Comparison of ENCODE assay signal across 9 cellular contexts in genomic region chr1:2133879-2134215, GRCh38.
DNase-seq lines count a peak whose midpoint lies in the region; ATAC-seq and TF ChIP-seq lines count a peak whose summit lies in the region.
"Had no signal": no experiment of that assay in that cellular context is flagged by ENCODE, and none has a peak within 500 bp of the region (broad histone marks: within the 10 kb centered on the region; RNA-seq: fewer than 3 reads in every experiment).

No MANE protein-coding gene starts in this region.

- CTCF ChIA-PET in Caco-2 (lab: Charles Lee): no interaction called here

- intact Hi-C loops in Caco-2 (cut with micrococcal nuclease; ENCODE audit: unreplicated experiment): loop anchor here (2.0 kb wide), 1 partner anchor 41 kb away; no protein-coding TSS in a partner anchor
- intact Hi-C loops in left ventricle myocardium inferior (cut with micrococcal nuclease): no loop called here

- H3K9me3 Mint-ChIP-seq in Caco-2 (ENCODE audit: unreplicated experiment): no peaks in the 10 kb centered on the region
- H3K9me3 Mint-ChIP-seq: stimulated activated naive CD8-positive, alpha-beta T cell treated with anti-CD3 and anti-CD28 coated beads, Interleukin-15, Interleukin-2, amounts not matched to agents 100 ng/mL and 50 ng/mL, for 24 hours had no signal

- H3K27ac Mint-ChIP-seq in Caco-2 (ENCODE audit: unreplicated experiment): peak overlapping the region; percentile 88

- peaks cover 24% of the 10 kb centered on the region for H3K36me3 Mint-ChIP-seq in Caco-2 (ENCODE audit: insufficient read depth, unreplicated experiment)

- H3K27me3 Mint-ChIP-seq in Caco-2 (ENCODE audit: insufficient read depth, unreplicated experiment): no peaks in the 10 kb centered on the region
- H3K27me3 Mint-ChIP-seq: stimulated activated naive CD8-positive, alpha-beta T cell treated with anti-CD3 and anti-CD28 coated beads, Interleukin-15, Interleukin-2, amounts not matched to agents 100 ng/mL and 50 ng/mL, for 24 hours had no signal

- H3K27ac ChIP-seq in VCaP: peak overlapping the region; percentile 60
- H3K27ac ChIP-seq in left ventricle myocardium inferior (replicated peaks): peak overlapping the region; percentile 86
- peak overlapping the region; percentile 97 for H3K27ac ChIP-seq in rectal smooth muscle tissue (ENCODE audit: low read depth, low read length)

- H3K4me3 Mint-ChIP-seq in Caco-2 (ENCODE audit: unreplicated experiment): peak overlapping the region; percentile 64

- H3K4me1 ChIP-seq in Caco-2: peaks cover 50% of the 10 kb centered on the region
- H3K4me1 ChIP-seq in left ventricle myocardium inferior: peaks cover 41% of the 10 kb centered on the region
- peaks cover 25% of the 10 kb centered on the region for H3K4me1 ChIP-seq in rectal smooth muscle tissue (ENCODE audit: control insufficient read depth, insufficient read depth, low read length)

- no peak for ATAC-seq in GM19463 (IDR thresholded peaks at IDR 0.05; ENCODE audit: unreplicated experiment)
- ATAC-seq in GM18517 (IDR thresholded peaks at IDR 0.05; ENCODE audit: unreplicated experiment): no peak

- no peaks in the 10 kb centered on the region for H3K27me3 ChIP-seq in Caco-2 (replicated peaks; ENCODE audit: control insufficient read depth, insufficient read depth, low read length)
- no peaks in the 10 kb centered on the region for H3K27me3 ChIP-seq in left ventricle myocardium inferior (ENCODE audit: low read depth)
- no peaks in the 10 kb centered on the region for H3K27me3 ChIP-seq in rectal smooth muscle tissue (ENCODE audit: control insufficient read depth, insufficient read depth, low read length)

- TF ChIP-seq CTCF in Caco-2 (IDR thresholded peaks at IDR 0.05; ENCODE audit: insufficient read depth in 1 of 2, low read depth in 1 of 2, low read length in 1 of 2, severe bottlenecking in 1 of 2, unreplicated experiment in 1 of 2) (no peak), VCaP (conservative IDR thresholded peaks at IDR 0.05) (no peak), left ventricle myocardium inferior (IDR thresholded peaks at IDR 0.05; ENCODE audit: borderline replicate concordance) (no peak)

- H3K4me3 ChIP-seq in Caco-2 (ENCODE audit: low read depth, low read length): no peak overlapping the region
- H3K4me3 ChIP-seq in left ventricle myocardium inferior: peak overlapping the region; percentile 67
- H3K4me3 ChIP-seq in rectal smooth muscle tissue (ENCODE audit: low read length): peak overlapping the region; percentile 58

- POLR2A ChIA-PET in Caco-2 (lab: Charles Lee): no interaction called here

- no TSS peak for BruUV-seq in Caco-2 (replicated peaks; lab: Mats Ljungman, UMichigan)

- H3K36me3 ChIP-seq in Caco-2 (ENCODE audit: control insufficient read depth, insufficient read depth, low read length): peaks cover 1% of the 10 kb centered on the region; the same call in 1 of the 2 replicates
- no peaks in the 10 kb centered on the region for H3K36me3 ChIP-seq in left ventricle myocardium inferior
- no peaks in the 10 kb centered on the region for H3K36me3 ChIP-seq in rectal smooth muscle tissue (ENCODE audit: control insufficient read depth, insufficient read depth, low read length)

- no peak for DNase-seq in Caco-2
- DNase-seq in left ventricle myocardium inferior: peak; percentile 19
- DNase-seq in NCI-H2029 treated with DMSO at 0.1 percent for 48 hours (lab: John Stamatoyannopoulos, UW): no peak
- DNase-seq in OCI-M2 (lab: John Stamatoyannopoulos, UW; ENCODE audit: unreplicated experiment): no peak

- H3K9me3 ChIP-seq in Caco-2: no peaks in the 10 kb centered on the region
- H3K9me3 ChIP-seq in left ventricle myocardium inferior (replicated peaks): no peaks in the 10 kb centered on the region

- peak overlapping the region; percentile 29 for H3K9ac ChIP-seq in rectal smooth muscle tissue (ENCODE audit: low read length)

- peaks cover 18% of the 10 kb centered on the region for H3K4me1 Mint-ChIP-seq in Caco-2 (ENCODE audit: low read depth, unreplicated experiment)
